ENCODE assay signal across 24 cellular contexts in the genomic region with DNA sequence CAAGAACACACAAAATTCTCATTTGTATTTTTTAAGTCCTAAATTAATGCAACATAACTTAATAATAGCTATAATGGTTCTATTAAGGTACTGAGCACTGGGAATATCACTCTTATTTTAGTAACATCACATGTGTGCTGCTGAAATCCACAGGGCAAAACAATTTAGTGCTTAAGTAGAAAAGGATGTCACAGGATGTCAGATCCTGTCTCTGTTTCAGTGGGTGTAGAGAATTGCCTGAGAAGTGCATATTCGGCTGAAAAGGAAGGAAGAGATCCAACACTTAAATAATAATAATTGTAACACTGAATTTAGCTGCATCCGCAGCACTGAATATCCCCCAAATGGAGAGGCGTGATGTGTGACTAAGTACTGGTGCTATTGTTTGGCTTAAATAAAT. TPM values are rescaled to one million over a fixed set of nuclear protein-coding genes. Genes with fewer than 3 reads are reported as not detected.
A peak's percentile ranks its signal among the peaks of the same experiment; 100 is the strongest.
DNase-seq lines count a peak whose midpoint lies in the region; ATAC-seq and TF ChIP-seq lines count a peak whose summit lies in the region.
"Had no signal": no experiment of that assay in that cellular context is flagged by ENCODE, and none has a peak within 500 bp of the region (broad histone marks: within the 10 kb centered on the region; RNA-seq: fewer than 3 reads in every experiment).

No MANE protein-coding gene starts in this region.

- H3K9me3 ChIP-seq in A673 (ENCODE audit: low read depth, low read length, poor library complexity, severe bottlenecking), result no peaks in the 10 kb centered on the region
- H3K9me3 ChIP-seq: SJCRH30 had no signal

- no TSS peak for BruUV-seq in A673 (replicated peaks; lab: Mats Ljungman, UMichigan)

- H3K36me3 Mint-ChIP-seq in activated T-cell treated with anti-CD3 and anti-CD28 coated beads, Interleukin-2, amount 50 U/mL, for 24 hours (ENCODE audit: low read depth), result peaks cover 100% of the 10 kb centered on the region
- H3K36me3 Mint-ChIP-seq in WTC11, result peaks cover 95% of the 10 kb centered on the region
- peaks cover 25 to 98% (median 42%) of the 10 kb centered on the region in 3 donors for H3K36me3 Mint-ChIP-seq in naive thymus-derived CD8-positive, alpha-beta T cell

- H3K4me3 Mint-ChIP-seq in activated T-cell treated with anti-CD3 and anti-CD28 coated beads, Interleukin-2, amount 50 U/mL, for 24 hours, result no peak overlapping the region
- peak overlapping the region; percentile 27; the same call in 1 of the 2 replicates for H3K4me3 Mint-ChIP-seq in WTC11
- H3K4me3 Mint-ChIP-seq in naive thymus-derived CD8-positive, alpha-beta T cell, result peak overlapping the region in 7 of 10 donors; percentile 2 to 89 (median 24)

- peaks cover 89% of the 10 kb centered on the region for H3K4me1 Mint-ChIP-seq in activated T-cell treated with anti-CD3 and anti-CD28 coated beads, Interleukin-2, amount 50 U/mL, for 24 hours (ENCODE audit: low read depth)
- peaks cover 87% of the 10 kb centered on the region for H3K4me1 Mint-ChIP-seq in WTC11
- H3K4me1 Mint-ChIP-seq in naive thymus-derived CD8-positive, alpha-beta T cell, result peaks cover 48 to 93% (median 86%) of the 10 kb centered on the region in 4 donors

- H3K4me1 ChIP-seq in A673 (ENCODE audit: insufficient read depth, low read length, poor library complexity, severe bottlenecking), result peaks cover 77% of the 10 kb centered on the region

- no peaks in the 10 kb centered on the region for H3K27me3 ChIP-seq in A673 (replicated peaks; ENCODE audit: insufficient read depth, low read depth, low read length, poor library complexity)
- H3K27me3 ChIP-seq: SJCRH30 had no signal

- POLR2A ChIA-PET in A673 (lab: Charles Lee; ENCODE audit: low non-redundant PET) (no interaction called here), WTC11 (lab: Charles Lee) (interaction anchor here (1.6 kb wide), 1 partner anchor 8 kb away, joined by 7 read pairs; no protein-coding TSS in a partner anchor)
- POLR2A ChIA-PET in naive thymus-derived CD8-positive, alpha-beta T cell (lab: Charles Lee), result interaction anchor here (1.0 to 4.1 kb wide), 4 partner anchors 8 to 36 kb away, joined by 3 to 21 read pairs (median 6); partner anchors contain the start of gene LDHB

- TF ChIP-seq CTCF in A673 (conservative IDR thresholded peaks at IDR 0.05; ENCODE audit: low read depth, low read length) (no peak), WTC11 (IDR thresholded peaks at IDR 0.05) (no peak)

- H3K9me3 Mint-ChIP-seq in activated T-cell treated with anti-CD3 and anti-CD28 coated beads, Interleukin-2, amount 50 U/mL, for 24 hours, result no peaks in the 10 kb centered on the region
- no peaks in the 10 kb centered on the region for H3K9me3 Mint-ChIP-seq in WTC11
- no peaks in the 10 kb centered on the region for H3K9me3 Mint-ChIP-seq in naive thymus-derived CD8-positive, alpha-beta T cell

- CTCF ChIA-PET in A673 (lab: Charles Lee) (no interaction called here), WTC11 (lab: Charles Lee) (no interaction called here)

- H3K27ac ChIP-seq in A673 (ENCODE audit: low read depth, low read length, poor library complexity, severe bottlenecking), result peak overlapping the region; percentile 11
- H3K27ac ChIP-seq: C4-2B, HL-60, SJCRH30 had no signal

- intact Hi-C loops in A673 (cut with micrococcal nuclease; ENCODE audit: unreplicated experiment), result no loop called here

- H3K27ac Mint-ChIP-seq in activated T-cell treated with anti-CD3 and anti-CD28 coated beads, Interleukin-2, amount 50 U/mL, for 24 hours, result peak overlapping the region; percentile 2
- 0 out of 2 replicates have a peak overlapping the region, but pooled peaks have one; percentile 87 for H3K27ac Mint-ChIP-seq in WTC11
- peak overlapping the region in 6 of 10 donors; percentile 10 to 67 (median 42) for H3K27ac Mint-ChIP-seq in naive thymus-derived CD8-positive, alpha-beta T cell

- H3K27me3 Mint-ChIP-seq in activated T-cell treated with anti-CD3 and anti-CD28 coated beads, Interleukin-2, amount 50 U/mL, for 24 hours, result no peaks in the 10 kb centered on the region
- no peaks in the 10 kb centered on the region for H3K27me3 Mint-ChIP-seq in WTC11 (ENCODE audit: low read depth)
- no peaks in the 10 kb centered on the region for H3K27me3 Mint-ChIP-seq in naive thymus-derived CD8-positive, alpha-beta T cell

- no peak overlapping the region for H3K4me3 ChIP-seq in A673 (ENCODE audit: low read depth, low read length, poor library complexity, severe bottlenecking)
- H3K4me3 ChIP-seq: GM12878, SJCRH30 had no signal

- ATAC-seq in WTC11 (no peak), GM21619 (IDR thresholded peaks at IDR 0.05; ENCODE audit: unreplicated experiment) (no peak)
- no peak for ATAC-seq in naive thymus-derived CD8-positive, alpha-beta T cell
- ATAC-seq: GM12878 had no signal

- H3K36me3 ChIP-seq in A673 (ENCODE audit: insufficient read depth, low read length, poor library complexity, severe bottlenecking), result peaks cover 93% of the 10 kb centered on the region

- no peak for DNase-seq in activated T-cell treated with anti-CD3 and anti-CD28 coated beads, Interleukin-2, amount 50 U/mL, for 24 hours
- DNase-seq in activated T-cell treated with anti-CD3 and anti-CD28 coated beads for 4 hours, result no peak
- DNase-seq in A673 (ENCODE audit: low spot score), result no peak
- no peak for DNase-seq in WTC11 (ENCODE audit: low spot score)
- no peak for DNase-seq in naive thymus-derived CD8-positive, alpha-beta T cell
- no peak for DNase-seq in SW 1271 (lab: John Stamatoyannopoulos, UW)
- DNase-seq in NCI-H748 treated with DMSO at 0.1 percent for 48 hours (lab: John Stamatoyannopoulos, UW), result no peak
- DNase-seq: Calu3, GOT3, NCI-H1092, NCI-H1694, NCI-H2107, NCI-H226, NCI-H526, OCI-M1, RPMI8226, SJCRH30 had no signal

TF ChIP-seq in WTC11, 78 proteins besides CTCF, POLR2A, EP300 and RAD21 (continues in another document):
- TF ChIP-seq NFYB (CRISPR knock-in tag; conservative IDR thresholded peaks at IDR 0.05; ENCODE audit: low read depth) (no peak), AFF4 (CRISPR knock-in tag; IDR thresholded peaks at IDR 0.05; ENCODE audit: borderline replicate concordance) (no peak), ETV6 (CRISPR knock-in tag; IDR thresholded peaks at IDR 0.05) (no peak), CREM (CRISPR knock-in tag; IDR thresholded peaks at IDR 0.05) (no peak)
- TF ChIP-seq, protein P1, sequence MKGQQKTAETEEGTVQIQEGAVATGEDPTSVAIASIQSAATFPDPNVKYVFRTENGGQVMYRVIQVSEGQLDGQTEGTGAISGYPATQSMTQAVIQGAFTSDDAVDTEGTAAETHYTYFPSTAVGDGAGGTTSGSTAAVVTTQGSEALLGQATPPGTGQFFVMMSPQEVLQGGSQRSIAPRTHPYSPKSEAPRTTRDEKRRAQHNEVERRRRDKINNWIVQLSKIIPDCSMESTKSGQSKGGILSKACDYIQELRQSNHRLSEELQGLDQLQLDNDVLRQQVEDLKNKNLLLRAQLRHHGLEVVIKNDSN (CRISPR knock-in tag; IDR thresholded peaks at IDR 0.05), result no peak

RNA-seq across cellular contexts. Expression of gene LDHB, which starts 8.6 kb away (rescaled TPM):
- 1,201 and 1,223 TPM in 2 replicates for total RNA-seq in A673 (2021)
- total RNA-seq in WTC11 (2021), result 1,504 to 1,616 TPM (median 1,559 TPM) in 3 replicates
- total RNA-seq in naive thymus-derived CD8-positive, alpha-beta T cell, result 1,000 to 10,000 TPM; 1,266 to 1,370 TPM
- 1,000 to 10,000 TPM; 1,691 to 2,368 (median 2,237) TPM for polyA plus RNA-seq in naive thymus-derived CD8-positive, alpha-beta T cell

RNA-seq across cellular contexts. Expression of gene GYS2, which starts 44.4 kb away (rescaled TPM):
- total RNA-seq in A673 (2021) (0.11 TPM in 1 of 2 replicates, not detected in the other), WTC11 (2021) (not detected in 3 replicates)
- under 1 TPM in 1 of 2 experiments, not detected in 1; 0.31 TPM for total RNA-seq in naive thymus-derived CD8-positive, alpha-beta T cell
- polyA plus RNA-seq in naive thymus-derived CD8-positive, alpha-beta T cell, result not detected
- total RNA-seq: A172, Calu3, G401, GM12878, M059J, SJCRH30 had no signal
- polyA plus RNA-seq: GM12878 had no signal

Comparison
In these comparisons a context has a peak if more than half of its experiments do, and no peak if none do; other contexts are left out.
1. H3K27ac Mint-ChIP-seq: peak in every context shown above with its lines; median percentile 87 in WTC11; 42 in naive thymus-derived CD8-positive, alpha-beta T cell; 2 in activated T-cell treated with anti-CD3 and anti-CD28 coated beads, Interleukin-2, amount 50 U/mL, for 24 hours.